In the genomic region with DNA sequence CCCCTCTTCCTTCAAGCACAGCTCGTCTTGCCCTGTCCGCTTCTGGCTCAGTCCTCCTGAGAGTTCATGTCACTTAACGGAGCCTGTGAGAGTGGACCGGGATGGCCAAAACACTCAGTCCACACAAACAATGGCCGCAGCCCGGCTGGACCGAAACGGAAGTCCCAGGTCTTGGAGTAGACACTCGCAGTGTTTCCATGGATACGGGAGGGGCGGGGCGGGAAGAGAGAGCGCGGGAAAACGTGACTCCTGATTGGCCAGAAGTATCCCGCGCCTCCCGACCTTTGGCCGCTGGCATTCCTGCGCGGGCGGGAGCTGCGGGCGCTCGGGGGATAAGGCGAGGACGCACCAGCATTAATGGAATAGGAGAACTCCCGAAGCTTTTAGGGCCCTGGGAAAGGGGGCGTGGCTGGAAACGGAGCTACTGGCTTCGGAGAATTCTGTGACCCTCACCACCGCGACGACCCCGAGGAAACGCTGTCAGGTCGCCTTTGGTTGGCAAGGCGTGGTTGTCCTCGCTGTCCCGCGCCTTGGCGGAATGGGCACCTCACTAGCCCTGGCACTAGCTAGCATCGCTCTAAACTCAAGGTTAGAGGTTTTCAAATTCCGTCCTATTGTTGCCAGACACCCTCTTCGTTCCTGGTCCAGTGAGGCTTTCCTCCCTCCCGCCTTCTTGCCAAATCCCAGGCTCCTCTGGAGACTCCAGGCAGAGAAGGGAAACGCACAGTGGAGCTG, we compare ENCODE assay signal across 8 cellular contexts. TPM values are rescaled to one million over a fixed set of nuclear protein-coding genes. Genes with fewer than 3 reads are reported as not detected.
DNase-seq lines count a peak whose midpoint lies in the region; ATAC-seq, FAIRE-seq and TF ChIP-seq lines count a peak whose summit lies in the region.

A gene with protein sequence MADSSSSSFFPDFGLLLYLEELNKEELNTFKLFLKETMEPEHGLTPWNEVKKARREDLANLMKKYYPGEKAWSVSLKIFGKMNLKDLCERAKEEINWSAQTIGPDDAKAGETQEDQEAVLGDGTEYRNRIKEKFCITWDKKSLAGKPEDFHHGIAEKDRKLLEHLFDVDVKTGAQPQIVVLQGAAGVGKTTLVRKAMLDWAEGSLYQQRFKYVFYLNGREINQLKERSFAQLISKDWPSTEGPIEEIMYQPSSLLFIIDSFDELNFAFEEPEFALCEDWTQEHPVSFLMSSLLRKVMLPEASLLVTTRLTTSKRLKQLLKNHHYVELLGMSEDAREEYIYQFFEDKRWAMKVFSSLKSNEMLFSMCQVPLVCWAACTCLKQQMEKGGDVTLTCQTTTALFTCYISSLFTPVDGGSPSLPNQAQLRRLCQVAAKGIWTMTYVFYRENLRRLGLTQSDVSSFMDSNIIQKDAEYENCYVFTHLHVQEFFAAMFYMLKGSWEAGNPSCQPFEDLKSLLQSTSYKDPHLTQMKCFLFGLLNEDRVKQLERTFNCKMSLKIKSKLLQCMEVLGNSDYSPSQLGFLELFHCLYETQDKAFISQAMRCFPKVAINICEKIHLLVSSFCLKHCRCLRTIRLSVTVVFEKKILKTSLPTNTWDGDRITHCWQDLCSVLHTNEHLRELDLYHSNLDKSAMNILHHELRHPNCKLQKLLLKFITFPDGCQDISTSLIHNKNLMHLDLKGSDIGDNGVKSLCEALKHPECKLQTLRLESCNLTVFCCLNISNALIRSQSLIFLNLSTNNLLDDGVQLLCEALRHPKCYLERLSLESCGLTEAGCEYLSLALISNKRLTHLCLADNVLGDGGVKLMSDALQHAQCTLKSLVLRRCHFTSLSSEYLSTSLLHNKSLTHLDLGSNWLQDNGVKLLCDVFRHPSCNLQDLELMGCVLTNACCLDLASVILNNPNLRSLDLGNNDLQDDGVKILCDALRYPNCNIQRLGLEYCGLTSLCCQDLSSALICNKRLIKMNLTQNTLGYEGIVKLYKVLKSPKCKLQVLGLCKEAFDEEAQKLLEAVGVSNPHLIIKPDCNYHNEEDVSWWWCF (plus strand): TSS at position 297 of the 735 bp plus-strand sequence. CDS start 18,108 bp downstream, outside the sequence.
A gene (minus strand): TSS at position 164 of the 735 bp plus-strand sequence. CDS start 17,511 bp downstream, outside the sequence.

- H3K4me2 ChIP-seq in GM23248 (ENCODE audit: unreplicated experiment) = peak within 1 kb of the TSS; percentile 72

- H3K27ac Mint-ChIP-seq in CD4-positive, alpha-beta memory T cell = no peak within 1 kb of the TSS

- POLR2A ChIA-PET in CD4-positive, alpha-beta memory T cell (lab: Charles Lee; ENCODE audit: partially characterized antibody) = no interaction called here

- H3K9me3 ChIP-seq in CD4-positive, alpha-beta memory T cell (ENCODE audit: control insufficient read depth in 1 of 2, low read length in 2 of 2) = no peaks in the 10 kb centered on the region
- no peaks in the 10 kb centered on the region for H3K9me3 ChIP-seq in GM23248 (ENCODE audit: low read depth)
- no peaks in the 10 kb centered on the region for H3K9me3 ChIP-seq in adrenal gland (replicated peaks in 1 of 3)

- H3K4me3 Mint-ChIP-seq in CD4-positive, alpha-beta memory T cell = peak within 1 kb of the TSS in 5 of 8 donors; percentile 8 to 59 (median 21)

- TF ChIP-seq CTCF in adrenal gland (IDR thresholded peaks at IDR 0.05) = no peak

- H3K27ac ChIP-seq in CD4-positive, alpha-beta memory T cell (ENCODE audit: low read depth, low read length) = no peak within 1 kb of the TSS
- H3K27ac ChIP-seq in GM23248 (peak within 1 kb of the TSS; percentile 76), adrenal gland (peak within 1 kb of the TSS in 3 of 5 donors; percentile 19 to 70 (median 50))

- H3K4me3 ChIP-seq in CD4-positive, alpha-beta memory T cell (ENCODE audit: low read length in 2 of 2) = no peak within 1 kb of the TSS
- peak within 1 kb of the TSS; percentile 87 for H3K4me3 ChIP-seq in GM23248
- peak within 1 kb of the TSS; percentile 11 to 80 (median 66) for H3K4me3 ChIP-seq in adrenal gland

- DNase-seq in CD4-positive, alpha-beta memory T cell = no peak
- DNase-seq in GM23248 = peak; percentile 97
- peak; percentile 22 for DNase-seq in NCI-H2107 treated with DMSO at 0.1 percent for 48 hours (lab: John Stamatoyannopoulos, UW; ENCODE audit: unreplicated experiment)
- DNase-seq in adrenal gland = peak; percentile 93 to 98 (median 96)
- DNase-seq in Right ventricle myocardium inferior (ENCODE audit: missing footprints) = peak; percentile 94
- peak; percentile 68 for DNase-seq in non-pigmented ciliary epithelial cell (ENCODE audit: low read depth)
- no peak for DNase-seq in GM19239 (ENCODE audit: insufficient read length, low spot score)
- no peak for DNase-seq in stimulated activated CD4-positive, alpha-beta T cell treated with anti-CD3 and anti-CD28 coated beads, Interleukin-2, amount 100 ng/mL, for 48 hours

- peaks cover 8% of the 10 kb centered on the region; the same call in 1 of the 2 replicates for H3K79me2 ChIP-seq in GM23248 (ENCODE audit: insufficient read depth)

- H4K20me1 ChIP-seq in GM23248 (ENCODE audit: insufficient read depth) = no peaks in the 10 kb centered on the region

- H3K36me3 ChIP-seq in CD4-positive, alpha-beta memory T cell (ENCODE audit: insufficient read depth, low read length) = no peaks in the 10 kb centered on the region
- no peaks in the 10 kb centered on the region for H3K36me3 ChIP-seq in GM23248 (ENCODE audit: low read depth)
- no peaks in the 10 kb centered on the region for H3K36me3 ChIP-seq in adrenal gland (replicated peaks in 1 of 2)

- no peaks in the 10 kb centered on the region for H3K4me1 ChIP-seq in CD4-positive, alpha-beta memory T cell (ENCODE audit: insufficient read depth, low read length)
- H3K4me1 ChIP-seq in GM23248 (ENCODE audit: insufficient read depth) (peaks cover 5% of the 10 kb centered on the region), adrenal gland (replicated peaks in 1 of 2) (peaks cover 8 to 16% of the 10 kb centered on the region in 2 donors)

- WGBS in GM23248 (ENCODE audit: low coverage in 1 of 2, low lambda C conversion rate in 2 of 2, missing lambda C conversion rate in 2 of 2), 2 experiments = 2% methylated on average over 39 to 47 of the region's 47 CpGs
- WGBS in adrenal gland, 4 donors = 1 to 3% (median 2%) methylated on average over 16 to 47 of the region's 47 CpGs

- H3F3A ChIP-seq in GM23248 (ENCODE audit: insufficient read depth) = no peaks in the 10 kb centered on the region

- FAIRE-seq in GM19239 (lab: Jason Lieb, UNC) = no peak

- peaks cover 24 to 30% of the 10 kb centered on the region in 2 donors for H3K27me3 Mint-ChIP-seq in CD4-positive, alpha-beta memory T cell

- TF ChIP-seq POLR2A in adrenal gland (IDR thresholded peaks at IDR 0.05) = no peak

- ATAC-seq in Right ventricle myocardium inferior = peak; percentile 98

- H3K9me2 ChIP-seq in GM23248 (ENCODE audit: insufficient read depth) = no peaks in the 10 kb centered on the region

- peak within 1 kb of the TSS; percentile 85 for H3K9ac ChIP-seq in GM23248

- peaks cover 10% of the 10 kb centered on the region for H3K27me3 ChIP-seq in CD4-positive, alpha-beta memory T cell (ENCODE audit: insufficient read depth, low read length)
- H3K27me3 ChIP-seq in GM23248 (replicated peaks; ENCODE audit: insufficient read depth) (no peaks in the 10 kb centered on the region), adrenal gland (no peaks in the 10 kb centered on the region)

- in situ Hi-C loops in GM23248 (cut with MboI) = no loop called here

- no peaks in the 10 kb centered on the region for H3K36me3 Mint-ChIP-seq in CD4-positive, alpha-beta memory T cell

- intact Hi-C loops in CD4-positive, alpha-beta memory T cell (cut with micrococcal nuclease) = no loop called here
- intact Hi-C loops in adrenal gland (cut with DNase I) = no loop called here
- intact Hi-C loops in Right ventricle myocardium inferior (cut with DNase I) = no loop called here

- H3K9me3 Mint-ChIP-seq in CD4-positive, alpha-beta memory T cell = peaks cover 0 to 6% (median 0%) of the 10 kb centered on the region in 8 donors

- CTCF ChIA-PET in CD4-positive, alpha-beta memory T cell (lab: Charles Lee; ENCODE audit: partially characterized antibody) = no interaction called here

- peaks cover 0 to 15% (median 2%) of the 10 kb centered on the region in 4 donors for H3K4me1 Mint-ChIP-seq in CD4-positive, alpha-beta memory T cell

- peak within 1 kb of the TSS; percentile 94 for H2AFZ ChIP-seq in GM23248

RNA-seq across cellular contexts. Expression of the first gene that starts in this region (rescaled TPM):
- not detected for total RNA-seq in CD4-positive, alpha-beta memory T cell
- polyA plus RNA-seq in CD4-positive, alpha-beta memory T cell = not detected
- not detected in 2 replicates for total RNA-seq in GM23248 (2014; rRNA removed; shearing (Covaris generic))
- polyA plus RNA-seq in GM23248 (2016; fragmentation: Nextera tagmentation; extraction: Ambion mirVana) (0.13 TPM in 1 of 2 replicates, not detected in the other), adrenal gland (under 1 TPM in 1 of 3 donors, not detected in 2; 0.05 TPM)
- total RNA-seq in adrenal gland (under 1 TPM in 2 of 8 donors, not detected in 6; 0.11 TPM), Right ventricle myocardium inferior (not detected)

RNA-seq across cellular contexts. Expression of the second gene that starts in this region (rescaled TPM):
- not detected for total RNA-seq in CD4-positive, alpha-beta memory T cell
- not detected for polyA plus RNA-seq in CD4-positive, alpha-beta memory T cell
- total RNA-seq in GM23248 (2014; rRNA removed; shearing (Covaris generic)) = 1.3 and 2.1 TPM in 2 replicates
- polyA plus RNA-seq in GM23248 (2016; fragmentation: Nextera tagmentation; extraction: Ambion mirVana) (1.3 and 2.4 TPM in 2 replicates), adrenal gland (1 to 10 TPM in 1 of 3 donors, under 1 TPM in 2; 0.48 to 2.3 (median 0.71) TPM)
- total RNA-seq in adrenal gland (10 to 100 TPM in 1 of 8 donors, 1 to 10 TPM in 6, under 1 TPM in 1; 0.96 to 14.2 (median 1.8) TPM), Right ventricle myocardium inferior (1.9 TPM)

Comparison
In these comparisons a context has a peak if more than half of its experiments do, and no peak if none do; other contexts are left out.
1. DNase-seq: peak in GM23248 (single experiment), NCI-H2107 treated with DMSO at 0.1 percent for 48 hours (single experiment), adrenal gland (7 of 7), Right ventricle myocardium inferior (single experiment) and non-pigmented ciliary epithelial cell (single experiment); none in CD4-positive, alpha-beta memory T cell (0 of 5), GM19239 (single experiment) and stimulated activated CD4-positive, alpha-beta T cell treated with anti-CD3 and anti-CD28 coated beads, Interleukin-2, amount 100 ng/mL, for 48 hours (0 of 2).
2. H3K4me3 ChIP-seq: peak in GM23248 (single experiment) and adrenal gland (4 of 4); none in CD4-positive, alpha-beta memory T cell (0 of 2).